2 cellular contexts compared by ENCODE assay signal in the genomic region with DNA sequence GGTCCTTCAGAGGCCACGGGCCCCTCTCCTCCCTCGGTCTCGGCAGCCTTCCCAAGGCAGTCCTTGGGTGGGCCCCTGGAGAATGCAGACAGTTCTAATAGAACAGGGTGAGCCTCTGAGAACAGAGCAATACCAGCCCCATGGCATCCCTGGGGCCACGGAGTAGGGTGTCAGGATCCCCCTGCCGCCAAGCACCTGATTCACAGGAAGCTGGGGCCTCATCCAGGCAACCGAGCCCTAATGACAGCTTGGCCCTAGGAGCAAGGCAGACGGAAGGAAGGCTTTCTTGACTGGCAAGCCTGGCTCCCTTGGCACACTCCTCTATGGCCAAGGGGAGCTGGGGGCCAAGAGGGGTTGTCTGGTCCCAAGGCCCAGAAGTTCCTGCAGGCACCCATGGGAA.
TF ChIP-seq lines count a peak whose summit lies in the region.

No MANE protein-coding gene starts in this region.

TF ChIP-seq in HEK293, 187 proteins besides CTCF, POLR2A, EP300 and RAD21 (continued from another document):
- TF ChIP-seq, protein P1, sequence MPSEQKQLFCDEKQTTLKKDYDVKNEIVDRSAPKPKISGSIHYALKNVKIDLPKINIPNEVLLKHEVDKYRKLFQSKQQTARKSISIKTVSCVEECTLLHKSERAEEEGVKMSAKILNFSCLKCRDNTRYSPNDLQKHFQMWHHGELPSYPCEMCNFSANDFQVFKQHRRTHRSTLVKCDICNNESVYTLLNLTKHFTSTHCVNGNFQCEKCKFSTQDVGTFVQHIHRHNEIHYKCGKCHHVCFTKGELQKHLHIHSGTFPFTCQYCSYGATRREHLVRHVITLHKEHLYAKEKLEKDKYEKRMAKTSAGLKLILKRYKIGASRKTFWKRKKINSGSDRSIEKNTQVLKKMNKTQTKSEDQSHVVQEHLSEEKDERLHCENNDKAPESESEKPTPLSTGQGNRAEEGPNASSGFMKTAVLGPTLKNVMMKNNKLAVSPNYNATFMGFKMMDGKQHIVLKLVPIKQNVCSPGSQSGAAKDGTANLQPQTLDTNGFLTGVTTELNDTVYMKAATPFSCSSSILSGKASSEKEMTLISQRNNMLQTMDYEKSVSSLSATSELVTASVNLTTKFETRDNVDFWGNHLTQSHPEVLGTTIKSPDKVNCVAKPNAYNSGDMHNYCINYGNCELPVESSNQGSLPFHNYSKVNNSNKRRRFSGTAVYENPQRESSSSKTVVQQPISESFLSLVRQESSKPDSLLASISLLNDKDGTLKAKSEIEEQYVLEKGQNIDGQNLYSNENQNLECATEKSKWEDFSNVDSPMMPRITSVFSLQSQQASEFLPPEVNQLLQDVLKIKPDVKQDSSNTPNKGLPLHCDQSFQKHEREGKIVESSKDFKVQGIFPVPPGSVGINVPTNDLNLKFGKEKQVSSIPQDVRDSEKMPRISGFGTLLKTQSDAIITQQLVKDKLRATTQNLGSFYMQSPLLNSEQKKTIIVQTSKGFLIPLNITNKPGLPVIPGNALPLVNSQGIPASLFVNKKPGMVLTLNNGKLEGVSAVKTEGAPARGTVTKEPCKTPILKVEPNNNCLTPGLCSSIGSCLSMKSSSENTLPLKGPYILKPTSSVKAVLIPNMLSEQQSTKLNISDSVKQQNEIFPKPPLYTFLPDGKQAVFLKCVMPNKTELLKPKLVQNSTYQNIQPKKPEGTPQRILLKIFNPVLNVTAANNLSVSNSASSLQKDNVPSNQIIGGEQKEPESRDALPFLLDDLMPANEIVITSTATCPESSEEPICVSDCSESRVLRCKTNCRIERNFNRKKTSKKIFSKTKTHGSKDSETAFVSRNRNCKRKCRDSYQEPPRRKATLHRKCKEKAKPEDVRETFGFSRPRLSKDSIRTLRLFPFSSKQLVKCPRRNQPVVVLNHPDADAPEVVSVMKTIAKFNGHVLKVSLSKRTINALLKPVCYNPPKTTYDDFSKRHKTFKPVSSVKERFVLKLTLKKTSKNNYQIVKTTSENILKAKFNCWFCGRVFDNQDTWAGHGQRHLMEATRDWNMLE (tag by site-specific recombination; conservative IDR thresholded peaks at IDR 0.05; ENCODE audit: low read depth) = no peak
- TF ChIP-seq, protein P2, sequence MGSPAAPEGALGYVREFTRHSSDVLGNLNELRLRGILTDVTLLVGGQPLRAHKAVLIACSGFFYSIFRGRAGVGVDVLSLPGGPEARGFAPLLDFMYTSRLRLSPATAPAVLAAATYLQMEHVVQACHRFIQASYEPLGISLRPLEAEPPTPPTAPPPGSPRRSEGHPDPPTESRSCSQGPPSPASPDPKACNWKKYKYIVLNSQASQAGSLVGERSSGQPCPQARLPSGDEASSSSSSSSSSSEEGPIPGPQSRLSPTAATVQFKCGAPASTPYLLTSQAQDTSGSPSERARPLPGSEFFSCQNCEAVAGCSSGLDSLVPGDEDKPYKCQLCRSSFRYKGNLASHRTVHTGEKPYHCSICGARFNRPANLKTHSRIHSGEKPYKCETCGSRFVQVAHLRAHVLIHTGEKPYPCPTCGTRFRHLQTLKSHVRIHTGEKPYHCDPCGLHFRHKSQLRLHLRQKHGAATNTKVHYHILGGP (tag by site-specific recombination; IDR thresholded peaks at IDR 0.05) = no peak
- TF ChIP-seq ZNF544 (tag by site-specific recombination; IDR thresholded peaks at IDR 0.05) (no peak), ZNF155 (tag by site-specific recombination; IDR thresholded peaks at IDR 0.05) (no peak), ZNF138 (tag by site-specific recombination; IDR thresholded peaks at IDR 0.05; ENCODE audit: borderline replicate concordance) (no peak), ZNF621 (tag by site-specific recombination; IDR thresholded peaks at IDR 0.05) (no peak), BCL11A (tag by site-specific recombination; IDR thresholded peaks at IDR 0.05; ENCODE audit: low read depth) (no peak), ZNF792 (tag by site-specific recombination; IDR thresholded peaks at IDR 0.05) (no peak), ZNF174 (tag by site-specific recombination; IDR thresholded peaks at IDR 0.05) (no peak), ZBTB48 (tag by site-specific recombination; IDR thresholded peaks at IDR 0.05) (no peak), MZF1 (tag by site-specific recombination; IDR thresholded peaks at IDR 0.05; ENCODE audit: borderline replicate concordance) (no peak), YY2 (tag by site-specific recombination; IDR thresholded peaks at IDR 0.05) (no peak), SETDB1 (IDR thresholded peaks at IDR 0.05; ENCODE audit: insufficient read length, low read length) (no peak), KLF10 (tag by site-specific recombination; IDR thresholded peaks at IDR 0.05) (no peak)
- TF ChIP-seq, protein P3, sequence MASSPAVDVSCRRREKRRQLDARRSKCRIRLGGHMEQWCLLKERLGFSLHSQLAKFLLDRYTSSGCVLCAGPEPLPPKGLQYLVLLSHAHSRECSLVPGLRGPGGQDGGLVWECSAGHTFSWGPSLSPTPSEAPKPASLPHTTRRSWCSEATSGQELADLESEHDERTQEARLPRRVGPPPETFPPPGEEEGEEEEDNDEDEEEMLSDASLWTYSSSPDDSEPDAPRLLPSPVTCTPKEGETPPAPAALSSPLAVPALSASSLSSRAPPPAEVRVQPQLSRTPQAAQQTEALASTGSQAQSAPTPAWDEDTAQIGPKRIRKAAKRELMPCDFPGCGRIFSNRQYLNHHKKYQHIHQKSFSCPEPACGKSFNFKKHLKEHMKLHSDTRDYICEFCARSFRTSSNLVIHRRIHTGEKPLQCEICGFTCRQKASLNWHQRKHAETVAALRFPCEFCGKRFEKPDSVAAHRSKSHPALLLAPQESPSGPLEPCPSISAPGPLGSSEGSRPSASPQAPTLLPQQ (tag by site-specific recombination; IDR thresholded peaks at IDR 0.05) = no peak
- TF ChIP-seq, protein P4, sequence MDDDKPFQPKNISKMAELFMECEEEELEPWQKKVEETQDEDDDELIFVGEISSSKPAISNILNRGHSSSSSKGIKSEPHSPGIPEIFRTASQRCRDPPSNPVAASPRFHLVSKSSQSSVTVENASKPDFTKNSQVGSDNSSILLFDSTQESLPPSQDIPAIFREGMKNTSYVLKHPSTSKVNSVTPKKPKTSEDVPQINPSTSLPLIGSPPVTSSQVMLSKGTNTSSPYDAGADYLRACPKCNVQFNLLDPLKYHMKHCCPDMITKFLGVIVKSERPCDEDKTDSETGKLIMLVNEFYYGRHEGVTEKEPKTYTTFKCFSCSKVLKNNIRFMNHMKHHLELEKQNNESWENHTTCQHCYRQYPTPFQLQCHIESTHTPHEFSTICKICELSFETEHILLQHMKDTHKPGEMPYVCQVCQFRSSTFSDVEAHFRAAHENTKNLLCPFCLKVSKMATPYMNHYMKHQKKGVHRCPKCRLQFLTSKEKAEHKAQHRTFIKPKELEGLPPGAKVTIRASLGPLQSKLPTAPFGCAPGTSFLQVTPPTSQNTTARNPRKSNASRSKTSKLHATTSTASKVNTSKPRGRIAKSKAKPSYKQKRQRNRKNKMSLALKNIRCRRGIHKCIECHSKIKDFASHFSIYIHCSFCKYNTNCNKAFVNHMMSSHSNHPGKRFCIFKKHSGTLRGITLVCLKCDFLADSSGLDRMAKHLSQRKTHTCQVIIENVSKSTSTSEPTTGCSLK (tag by site-specific recombination; IDR thresholded peaks at IDR 0.05) = no peak

TF ChIP-seq in liver, 16 proteins besides CTCF, POLR2A, EP300 and RAD21 (continued from another document):
- TF ChIP-seq, protein P5, sequence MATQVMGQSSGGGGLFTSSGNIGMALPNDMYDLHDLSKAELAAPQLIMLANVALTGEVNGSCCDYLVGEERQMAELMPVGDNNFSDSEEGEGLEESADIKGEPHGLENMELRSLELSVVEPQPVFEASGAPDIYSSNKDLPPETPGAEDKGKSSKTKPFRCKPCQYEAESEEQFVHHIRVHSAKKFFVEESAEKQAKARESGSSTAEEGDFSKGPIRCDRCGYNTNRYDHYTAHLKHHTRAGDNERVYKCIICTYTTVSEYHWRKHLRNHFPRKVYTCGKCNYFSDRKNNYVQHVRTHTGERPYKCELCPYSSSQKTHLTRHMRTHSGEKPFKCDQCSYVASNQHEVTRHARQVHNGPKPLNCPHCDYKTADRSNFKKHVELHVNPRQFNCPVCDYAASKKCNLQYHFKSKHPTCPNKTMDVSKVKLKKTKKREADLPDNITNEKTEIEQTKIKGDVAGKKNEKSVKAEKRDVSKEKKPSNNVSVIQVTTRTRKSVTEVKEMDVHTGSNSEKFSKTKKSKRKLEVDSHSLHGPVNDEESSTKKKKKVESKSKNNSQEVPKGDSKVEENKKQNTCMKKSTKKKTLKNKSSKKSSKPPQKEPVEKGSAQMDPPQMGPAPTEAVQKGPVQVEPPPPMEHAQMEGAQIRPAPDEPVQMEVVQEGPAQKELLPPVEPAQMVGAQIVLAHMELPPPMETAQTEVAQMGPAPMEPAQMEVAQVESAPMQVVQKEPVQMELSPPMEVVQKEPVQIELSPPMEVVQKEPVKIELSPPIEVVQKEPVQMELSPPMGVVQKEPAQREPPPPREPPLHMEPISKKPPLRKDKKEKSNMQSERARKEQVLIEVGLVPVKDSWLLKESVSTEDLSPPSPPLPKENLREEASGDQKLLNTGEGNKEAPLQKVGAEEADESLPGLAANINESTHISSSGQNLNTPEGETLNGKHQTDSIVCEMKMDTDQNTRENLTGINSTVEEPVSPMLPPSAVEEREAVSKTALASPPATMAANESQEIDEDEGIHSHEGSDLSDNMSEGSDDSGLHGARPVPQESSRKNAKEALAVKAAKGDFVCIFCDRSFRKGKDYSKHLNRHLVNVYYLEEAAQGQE (IDR thresholded peaks at IDR 0.05) = no peak
- TF ChIP-seq NR2F2 (IDR thresholded peaks at IDR 0.05) (no peak), HNF4A (conservative IDR thresholded peaks at IDR 0.05) (no peak)
